In the genomic region with DNA sequence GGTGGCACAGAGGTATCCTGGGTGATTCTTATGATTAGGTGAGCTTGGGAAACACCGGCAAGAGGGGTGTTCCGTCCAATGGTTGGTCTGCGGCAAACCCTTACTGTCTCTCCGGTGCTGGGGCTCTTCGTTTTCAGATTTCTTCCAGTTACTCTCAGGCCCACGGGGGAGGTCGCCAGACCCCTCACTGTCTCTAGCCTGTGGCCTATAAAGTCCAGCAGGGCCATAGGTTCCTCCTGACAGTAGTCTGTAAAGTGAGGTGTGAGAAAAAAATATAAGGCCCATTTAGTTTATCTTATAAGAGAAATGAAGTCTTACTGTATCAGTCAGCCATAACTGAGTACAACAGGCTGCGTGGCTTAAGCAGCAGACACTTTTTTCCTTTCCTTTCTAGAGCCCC, we compare ENCODE assay signal across 13 cellular contexts. TPM values are rescaled to one million over a fixed set of nuclear protein-coding genes. Genes with fewer than 3 reads are reported as not detected.
A peak's percentile ranks its signal among the peaks of the same experiment; 100 is the strongest.
DNase-seq lines count a peak whose midpoint lies in the region; ATAC-seq, FAIRE-seq and TF ChIP-seq lines count a peak whose summit lies in the region.
"Had no signal": no experiment of that assay in that cellular context is flagged by ENCODE, and none has a peak within 500 bp of the region (broad histone marks: within the 10 kb centered on the region; RNA-seq: fewer than 3 reads in every experiment).

No MANE protein-coding gene starts in this region.

- no peak overlapping the region for H2AFZ ChIP-seq in keratinocyte (ENCODE audit: control insufficient read depth, low read length)

- no peak for FAIRE-seq in keratinocyte (lab: Jason Lieb, UNC)

- H3K27ac Mint-ChIP-seq in activated CD4-positive, alpha-beta memory T cell treated with anti-CD3 and anti-CD28 coated beads, Interleukin-2, amount 10 ng/mL, durations not matched to agents 7 days and 5 days, result no peak overlapping the region
- H3K27ac Mint-ChIP-seq in activated CD4-positive, alpha-beta memory T cell treated with anti-CD3 and anti-CD28 coated beads for 36 hours, result no peak overlapping the region
- H3K27ac Mint-ChIP-seq in WTC11, result no peak overlapping the region
- H3K27ac Mint-ChIP-seq: stimulated activated naive CD8-positive, alpha-beta T cell treated with anti-CD3 and anti-CD28 coated beads, Interleukin-15, amount 100 ng/mL, for 72 hours had no signal

- TF ChIP-seq CTCF in WTC11 (IDR thresholded peaks at IDR 0.05), result no peak
- TF ChIP-seq CTCF in keratinocyte (optimal IDR thresholded peaks at IDR 0.05 in 1 of 3, IDR thresholded peaks at IDR 0.05 in 1 of 3, conservative IDR thresholded peaks at IDR 0.05 in 1 of 3; ENCODE audit: extremely low read depth in 1 of 3, insufficient read depth in 2 of 3, low read length in 3 of 3), result no peak
- no peak for TF ChIP-seq CTCF in gastrocnemius medialis (IDR thresholded peaks at IDR 0.05 in 4 of 5, conservative IDR thresholded peaks at IDR 0.05 in 1 of 5)

- in situ Hi-C loops in gastrocnemius medialis (cut with MboI; ENCODE audit: low sequenced_read_pairs in 4 of 4), result no loop called here

- H3K4me3 Mint-ChIP-seq in activated CD4-positive, alpha-beta memory T cell treated with anti-CD3 and anti-CD28 coated beads, Interleukin-2, amount 10 ng/mL, durations not matched to agents 7 days and 5 days, result peak overlapping the region; percentile 40
- no peak overlapping the region for H3K4me3 Mint-ChIP-seq in activated CD4-positive, alpha-beta memory T cell treated with anti-CD3 and anti-CD28 coated beads for 36 hours
- peak overlapping the region; percentile 71 for H3K4me3 Mint-ChIP-seq in WTC11

- no peaks in the 10 kb centered on the region for H3K9me3 Mint-ChIP-seq in activated CD4-positive, alpha-beta memory T cell treated with anti-CD3 and anti-CD28 coated beads, Interleukin-2, amount 10 ng/mL, durations not matched to agents 7 days and 5 days
- no peaks in the 10 kb centered on the region for H3K9me3 Mint-ChIP-seq in activated CD4-positive, alpha-beta memory T cell treated with anti-CD3 and anti-CD28 coated beads for 36 hours
- H3K9me3 Mint-ChIP-seq in WTC11, result no peaks in the 10 kb centered on the region; the same call in 1 of the 2 replicates
- H3K9me3 Mint-ChIP-seq: stimulated activated naive CD8-positive, alpha-beta T cell treated with anti-CD3 and anti-CD28 coated beads, Interleukin-15, amount 100 ng/mL, for 72 hours had no signal

- no peaks in the 10 kb centered on the region for H4K20me1 ChIP-seq in keratinocyte (ENCODE audit: control insufficient read depth, extremely low read depth, insufficient read depth, low read length)

- H3K27me3 Mint-ChIP-seq in activated CD4-positive, alpha-beta memory T cell treated with anti-CD3 and anti-CD28 coated beads, Interleukin-2, amount 10 ng/mL, durations not matched to agents 7 days and 5 days, result peaks cover 52% of the 10 kb centered on the region
- H3K27me3 Mint-ChIP-seq in activated CD4-positive, alpha-beta memory T cell treated with anti-CD3 and anti-CD28 coated beads for 36 hours, result peaks cover 50% of the 10 kb centered on the region
- peaks cover 66% of the 10 kb centered on the region for H3K27me3 Mint-ChIP-seq in WTC11 (ENCODE audit: low read depth)

- dilution Hi-C loops in keratinocyte (cut with MboI; ENCODE audit: extremely low pct_ligation_motif_present, low sequenced_read_pairs), result no loop called here

- no peak for TF ChIP-seq POLR2A in gastrocnemius medialis (IDR thresholded peaks at IDR 0.05)

- no peak for ATAC-seq in WTC11
- ATAC-seq in gastrocnemius medialis, result no peak
- ATAC-seq in GM19455 (IDR thresholded peaks at IDR 0.05; ENCODE audit: unreplicated experiment), result no peak
- ATAC-seq in HG03439 (IDR thresholded peaks at IDR 0.05; ENCODE audit: unreplicated experiment), result no peak
- ATAC-seq: stimulated activated naive CD8-positive, alpha-beta T cell treated with anti-CD3 and anti-CD28 coated beads, Interleukin-15, amount 100 ng/mL, for 72 hours had no signal

- H3K9ac ChIP-seq in keratinocyte (ENCODE audit: control insufficient read depth, extremely low read depth, insufficient read depth, low read length), result no peak overlapping the region

- H3K36me3 ChIP-seq in keratinocyte (ENCODE audit: control insufficient read depth in 2 of 2, extremely low read depth in 1 of 2, insufficient read depth in 2 of 2, low read length in 2 of 2), result no peaks in the 10 kb centered on the region
- no peaks in the 10 kb centered on the region for H3K36me3 ChIP-seq in gastrocnemius medialis

- intact Hi-C loops in activated CD4-positive, alpha-beta memory T cell treated with anti-CD3 and anti-CD28 coated beads for 36 hours (cut with micrococcal nuclease), result no loop called here
- intact Hi-C loops in gastrocnemius medialis (cut with DNase I; ENCODE audit: low total_unique reads), result no loop called here

- no peaks in the 10 kb centered on the region for H3K79me2 ChIP-seq in keratinocyte (ENCODE audit: control insufficient read depth, insufficient read depth, low read length)

- H3K27me3 ChIP-seq in keratinocyte (ENCODE audit: control insufficient read depth, extremely low read depth, insufficient read depth, low read length) (peaks cover 24% of the 10 kb centered on the region), gastrocnemius medialis (peaks cover 0 to 9% (median 6%) of the 10 kb centered on the region in 3 donors)

- H3K4me1 ChIP-seq in keratinocyte (ENCODE audit: control insufficient read depth, extremely low read depth, insufficient read depth, low read length), result peaks cover 6% of the 10 kb centered on the region
- peaks cover 3 to 19% of the 10 kb centered on the region in 2 donors for H3K4me1 ChIP-seq in gastrocnemius medialis

- H3K4me3 ChIP-seq in keratinocyte (ENCODE audit: control insufficient read depth in 2 of 3, extremely low read depth in 1 of 3, insufficient read depth in 2 of 3, low read depth in 1 of 3, low read length in 3 of 3), result peak overlapping the region in 1 of 3 experiments; percentile 39
- H3K4me3 ChIP-seq in gastrocnemius medialis, result peak overlapping the region in 3 of 4 donors; percentile 62 to 65 (median 62)

- H3K9me1 ChIP-seq in keratinocyte (ENCODE audit: control insufficient read depth, extremely low read depth, insufficient read depth, low read length), result no peaks in the 10 kb centered on the region

- POLR2A ChIA-PET in activated CD4-positive, alpha-beta memory T cell treated with anti-CD3 and anti-CD28 coated beads, Interleukin-2, amount 10 ng/mL, durations not matched to agents 7 days and 5 days (lab: Charles Lee), result interaction anchor here (0.9 kb wide), 1 partner anchor 248 kb away, joined by 3 read pairs; no protein-coding TSS in a partner anchor
- POLR2A ChIA-PET in activated CD4-positive, alpha-beta memory T cell treated with anti-CD3 and anti-CD28 coated beads for 36 hours (lab: Charles Lee), result no interaction called here
- POLR2A ChIA-PET in WTC11 (lab: Charles Lee), result no interaction called here

- peak overlapping the region; percentile 88 for H3K4me2 ChIP-seq in keratinocyte (ENCODE audit: control insufficient read depth, extremely low read depth, insufficient read depth, low read depth, low read length)

- no peaks in the 10 kb centered on the region for H3K36me3 Mint-ChIP-seq in activated CD4-positive, alpha-beta memory T cell treated with anti-CD3 and anti-CD28 coated beads, Interleukin-2, amount 10 ng/mL, durations not matched to agents 7 days and 5 days (ENCODE audit: low read depth)
- H3K36me3 Mint-ChIP-seq in activated CD4-positive, alpha-beta memory T cell treated with anti-CD3 and anti-CD28 coated beads for 36 hours, result no peaks in the 10 kb centered on the region
- peaks cover 2% of the 10 kb centered on the region; the same call in 1 of the 2 replicates for H3K36me3 Mint-ChIP-seq in WTC11

- CTCF ChIA-PET in activated CD4-positive, alpha-beta memory T cell treated with anti-CD3 and anti-CD28 coated beads, Interleukin-2, amount 10 ng/mL, durations not matched to agents 7 days and 5 days (lab: Charles Lee), result interaction anchor here (1.7 kb wide), 1 partner anchor 20 kb away, joined by 4 read pairs; no protein-coding TSS in a partner anchor
- CTCF ChIA-PET in activated CD4-positive, alpha-beta memory T cell treated with anti-CD3 and anti-CD28 coated beads for 36 hours (lab: Charles Lee), result interaction anchor here (1.5 to 3.3 kb wide), 2 partner anchors 17 to 19 kb away, joined by 5 to 24 read pairs; no protein-coding TSS in a partner anchor
- CTCF ChIA-PET in WTC11 (lab: Charles Lee), result interaction anchor here (1.5 to 2.6 kb wide), 3 partner anchors 18 to 88 kb away, joined by 5 to 37 read pairs (median 9); no protein-coding TSS in a partner anchor

- no peak for DNase-seq in activated CD4-positive, alpha-beta memory T cell treated with anti-CD3 and anti-CD28 coated beads, Interleukin-2, amount 10 ng/mL, durations not matched to agents 7 days and 5 days
- DNase-seq in activated CD4-positive, alpha-beta memory T cell treated with anti-CD3 and anti-CD28 coated beads for 36 hours, result no peak
- no peak for DNase-seq in WTC11 (ENCODE audit: low spot score)
- no peak for DNase-seq in keratinocyte (ENCODE audit: low read depth, low spot score)
- no peak for DNase-seq in gastrocnemius medialis
- DNase-seq in GF-D8 (lab: John Stamatoyannopoulos, UW), result no peak
- DNase-seq: activated gamma-delta T cell; DND-41; hippocampal formation; stimulated activated CD4-positive, alpha-beta T cell treated with anti-CD3 and anti-CD28 coated beads, Interleukin-4, amount 100 ng/mL, for 24 hours; stimulated activated naive CD8-positive, alpha-beta T cell treated with anti-CD3 and anti-CD28 coated beads, Interleukin-15, amount 100 ng/mL, for 72 hours had no signal

- H3K9me3 ChIP-seq in keratinocyte (ENCODE audit: control insufficient read depth, low read depth, low read length), result no peaks in the 10 kb centered on the region
- H3K9me3 ChIP-seq in gastrocnemius medialis, result no peaks in the 10 kb centered on the region

- peaks cover 15% of the 10 kb centered on the region for H3K4me1 Mint-ChIP-seq in activated CD4-positive, alpha-beta memory T cell treated with anti-CD3 and anti-CD28 coated beads, Interleukin-2, amount 10 ng/mL, durations not matched to agents 7 days and 5 days
- H3K4me1 Mint-ChIP-seq in activated CD4-positive, alpha-beta memory T cell treated with anti-CD3 and anti-CD28 coated beads for 36 hours (ENCODE audit: low read depth), result peaks cover 10% of the 10 kb centered on the region
- H3K4me1 Mint-ChIP-seq in WTC11, result peaks cover 9% of the 10 kb centered on the region

- H3K27ac ChIP-seq in keratinocyte (ENCODE audit: control insufficient read depth, insufficient read depth, low read length), result no peak overlapping the region
- H3K27ac ChIP-seq in gastrocnemius medialis, result no peak overlapping the region

RNA-seq across cellular contexts. Expression of gene ESYT3, which starts 1.4 kb away (rescaled TPM):
- total RNA-seq in activated CD4-positive, alpha-beta memory T cell treated with anti-CD3 and anti-CD28 coated beads, Interleukin-2, amount 10 ng/mL, durations not matched to agents 7 days and 5 days, result under 1 TPM; 0.43 to 0.50 TPM
- under 1 TPM; 0.17 to 0.19 TPM for total RNA-seq in activated CD4-positive, alpha-beta memory T cell treated with anti-CD3 and anti-CD28 coated beads for 36 hours
- total RNA-seq in WTC11 (2021) (4.4 to 6.4 TPM (median 5.7 TPM) in 3 replicates), gastrocnemius medialis (1 to 10 TPM in 1 of 4 donors, under 1 TPM in 3; 0.20 to 2.3 (median 0.77) TPM)
- 0.49 to 0.63 TPM (median 0.62 TPM) in 3 replicates for polyA plus RNA-seq in keratinocyte
- polyA plus RNA-seq in keratinocyte (2011; ENCODE audit: low read depth), result 33.8 TPM
- polyA plus RNA-seq in keratinocyte (2011; cell fraction: cytosol; rRNA removed), result 0.22 and 0.30 TPM in 2 replicates
- 3.4 and 4.0 TPM in 2 replicates for polyA plus RNA-seq in keratinocyte (2011; cell fraction: nucleus; rRNA removed)
- polyA plus RNA-seq in keratinocyte (2012; ENCODE audit: low replicate concordance), result 0.32 and 15.3 TPM in 2 replicates
- 0.59 to 5.3 TPM (median 3.4 TPM) in 3 replicates for polyA minus RNA-seq in keratinocyte
- polyA minus RNA-seq in keratinocyte (2011; cell fraction: cytosol; rRNA and poly(A)+ RNA removed), result not detected
- 2.4 and 3.7 TPM in 2 replicates for polyA minus RNA-seq in keratinocyte (2011; cell fraction: nucleus; rRNA and poly(A)+ RNA removed)
